In the genomic region with DNA sequence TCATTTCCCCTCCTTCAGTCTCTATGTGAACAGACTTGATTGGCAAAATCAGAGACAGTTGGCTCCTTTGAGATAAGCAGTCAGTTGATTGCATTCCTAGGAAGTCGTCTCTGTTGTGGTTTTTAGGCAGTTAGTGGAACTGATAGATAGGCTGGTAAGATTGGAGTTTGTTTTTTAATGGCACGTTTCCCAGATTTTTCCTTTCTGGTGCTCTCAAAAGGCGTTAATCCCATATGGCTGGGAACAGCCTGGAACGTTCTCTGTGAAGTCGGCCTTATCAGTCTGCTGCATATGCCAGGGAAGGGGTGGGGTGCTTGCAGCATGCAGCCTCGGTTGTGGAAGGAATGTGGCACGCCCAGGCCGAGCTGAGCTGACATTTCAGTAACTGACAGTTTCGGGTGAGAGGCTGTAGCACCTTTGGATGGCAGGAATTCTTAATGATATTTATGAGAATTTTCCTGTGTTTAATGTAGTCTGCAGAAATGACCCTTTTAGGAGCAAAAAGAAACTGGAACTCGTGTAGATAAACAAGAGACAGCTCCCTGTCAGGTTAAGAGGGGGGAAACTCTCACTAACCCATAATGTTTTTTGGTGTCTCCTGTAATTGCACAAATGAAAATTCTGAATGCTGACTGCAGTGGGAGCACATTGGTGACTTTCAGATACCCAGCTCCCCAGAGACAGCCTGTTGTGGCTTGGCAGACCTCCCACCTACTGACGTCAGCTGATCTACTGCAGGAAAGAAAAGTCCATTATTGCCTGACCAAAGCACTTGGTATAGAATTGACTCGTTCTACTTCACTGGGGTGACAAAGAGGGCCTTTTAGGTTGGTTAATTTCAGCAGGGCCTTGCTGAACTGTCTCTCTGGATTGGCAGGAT, we compare ENCODE assay signal across 8 cellular contexts. TPM values are rescaled to one million over a fixed set of nuclear protein-coding genes. Genes with fewer than 3 reads are reported as not detected.
A peak's percentile ranks its signal among the peaks of the same experiment; 100 is the strongest.
DNase-seq lines count a peak whose midpoint lies in the region; ATAC-seq, FAIRE-seq and TF ChIP-seq lines count a peak whose summit lies in the region.

No MANE protein-coding gene starts in this region.

- WGBS in small intestine, 3 donors: 5 to 7% (median 6%) methylated on average over 12 of the region's 12 CpGs

- DNase-seq in CD8-positive, alpha-beta memory T cell: peak in 4 of 5 donors; percentile 25 to 72 (median 53)
- DNase-seq in MCF 10A (ENCODE audit: unreplicated experiment) (peak; percentile 77), iris pigment epithelial cell (ENCODE audit: low read depth) (peak; percentile 94), small intestine (peak; percentile 95)

- no peaks in the 10 kb centered on the region for H3K27me3 Mint-ChIP-seq in CD8-positive, alpha-beta memory T cell
- no peaks in the 10 kb centered on the region for H3K27me3 Mint-ChIP-seq in T-helper 1 cell treated with Interleukin-12 subunit alpha and Interleukin-12 subunit beta and Interleukin-4 antibody, amounts not matched to agents 30 μg/mL and 1 μg/mL, for 36 hours (ENCODE audit: low read depth)
- no peaks in the 10 kb centered on the region for H3K27me3 Mint-ChIP-seq in MCF 10A (ENCODE audit: insufficient read depth, unreplicated experiment)

- H3K27ac ChIP-seq in CD8-positive, alpha-beta memory T cell (ENCODE audit: low read depth, low read length): no peak overlapping the region
- peak overlapping the region; percentile 58 for H3K27ac ChIP-seq in KOPT-K1 (ENCODE audit: low read depth, low read length, poor library complexity, severe bottlenecking)
- H3K27ac ChIP-seq in small intestine (ENCODE audit: low read depth in 1 of 2, low read length in 1 of 2): peak overlapping the region; percentile 73 to 84

- no peaks in the 10 kb centered on the region for H3K27me3 ChIP-seq in CD8-positive, alpha-beta memory T cell (ENCODE audit: insufficient read depth, low read length, poor library complexity, severe bottlenecking)
- H3K27me3 ChIP-seq in small intestine (ENCODE audit: control insufficient read depth in 2 of 2, insufficient read depth in 2 of 2, low read length in 2 of 2): no peaks in the 10 kb centered on the region

- H3K9me3 Mint-ChIP-seq in CD8-positive, alpha-beta memory T cell: no peaks in the 10 kb centered on the region
- no peaks in the 10 kb centered on the region for H3K9me3 Mint-ChIP-seq in T-helper 1 cell treated with Interleukin-12 subunit alpha and Interleukin-12 subunit beta and Interleukin-4 antibody, amounts not matched to agents 30 μg/mL and 1 μg/mL, for 36 hours
- H3K9me3 Mint-ChIP-seq in MCF 10A (ENCODE audit: unreplicated experiment): no peaks in the 10 kb centered on the region

- ATAC-seq in GM21529 (IDR thresholded peaks at IDR 0.05; ENCODE audit: unreplicated experiment): peak; percentile 81
- no peak for ATAC-seq in GM21528 (IDR thresholded peaks at IDR 0.05; ENCODE audit: low FRiP score, unreplicated experiment)

- peak overlapping the region; percentile 9 to 80 (median 67) for H3K4me3 Mint-ChIP-seq in CD8-positive, alpha-beta memory T cell
- peak overlapping the region; percentile 1 for H3K4me3 Mint-ChIP-seq in T-helper 1 cell treated with Interleukin-12 subunit alpha and Interleukin-12 subunit beta and Interleukin-4 antibody, amounts not matched to agents 30 μg/mL and 1 μg/mL, for 36 hours
- H3K4me3 Mint-ChIP-seq in MCF 10A (ENCODE audit: unreplicated experiment): peak overlapping the region; percentile 56

- peaks cover 55% of the 10 kb centered on the region for H3K4me1 ChIP-seq in CD8-positive, alpha-beta memory T cell (ENCODE audit: insufficient read depth, low read length)
- H3K4me1 ChIP-seq in small intestine (ENCODE audit: control insufficient read depth in 2 of 2, insufficient read depth in 1 of 2, low read depth in 1 of 2, low read length in 1 of 2): peaks cover 8 to 19% of the 10 kb centered on the region in 2 donors

- peak overlapping the region; percentile 9 for H3K4me3 ChIP-seq in CD8-positive, alpha-beta memory T cell (ENCODE audit: low read length)
- no peak overlapping the region for H3K4me3 ChIP-seq in small intestine (ENCODE audit: low read depth in 1 of 2, low read length in 2 of 2)

- H3K9me3 ChIP-seq in CD8-positive, alpha-beta memory T cell (ENCODE audit: low read length): no peaks in the 10 kb centered on the region
- H3K9me3 ChIP-seq in KOPT-K1 (ENCODE audit: insufficient read depth, low read length, poor library complexity, severe bottlenecking) (no peaks in the 10 kb centered on the region), small intestine (ENCODE audit: control insufficient read depth, low read depth) (no peaks in the 10 kb centered on the region)

- peaks cover 0 to 18% (median 0%) of the 10 kb centered on the region in 3 donors for H3K36me3 Mint-ChIP-seq in CD8-positive, alpha-beta memory T cell
- H3K36me3 Mint-ChIP-seq in T-helper 1 cell treated with Interleukin-12 subunit alpha and Interleukin-12 subunit beta and Interleukin-4 antibody, amounts not matched to agents 30 μg/mL and 1 μg/mL, for 36 hours (ENCODE audit: low read depth): peaks cover 2% of the 10 kb centered on the region
- H3K36me3 Mint-ChIP-seq in MCF 10A (ENCODE audit: insufficient read depth, unreplicated experiment): peaks cover 56% of the 10 kb centered on the region

- no peak for FAIRE-seq in small intestine (lab: Jason Lieb, UNC)

- POLR2A ChIA-PET in CD8-positive, alpha-beta memory T cell (lab: Charles Lee): interaction anchor here (0.5 to 0.6 kb wide), 2 partner anchors 9 to 131 kb away, joined by 3 to 4 read pairs; no protein-coding TSS in a partner anchor
- POLR2A ChIA-PET in MCF 10A (lab: Yijun Ruan, JAX): interaction anchor here (0.6 to 4.8 kb wide), 9 partner anchors 8 to 144 kb away, joined by 3 to 26 read pairs (median 3); a partner anchor contains a TSS

- H3K36me3 ChIP-seq in CD8-positive, alpha-beta memory T cell (ENCODE audit: insufficient read depth, low read length): no peaks in the 10 kb centered on the region
- no peaks in the 10 kb centered on the region; the same call in 1 of the 2 replicates for H3K36me3 ChIP-seq in KOPT-K1 (ENCODE audit: insufficient read depth, low read length)
- H3K36me3 ChIP-seq in small intestine (ENCODE audit: control insufficient read depth in 2 of 2, insufficient read depth in 2 of 2, low read length in 2 of 2): peaks cover 0 to 4% of the 10 kb centered on the region in 2 donors

- H3K4me1 Mint-ChIP-seq in CD8-positive, alpha-beta memory T cell: peaks cover 30 to 43% (median 33%) of the 10 kb centered on the region in 3 donors
- H3K4me1 Mint-ChIP-seq in T-helper 1 cell treated with Interleukin-12 subunit alpha and Interleukin-12 subunit beta and Interleukin-4 antibody, amounts not matched to agents 30 μg/mL and 1 μg/mL, for 36 hours (ENCODE audit: low read depth): peaks cover 30% of the 10 kb centered on the region
- peaks cover 28% of the 10 kb centered on the region for H3K4me1 Mint-ChIP-seq in MCF 10A (ENCODE audit: insufficient read depth, unreplicated experiment)

- peak overlapping the region; percentile 58 to 96 (median 87) for H3K27ac Mint-ChIP-seq in CD8-positive, alpha-beta memory T cell
- peak overlapping the region; percentile 81 for H3K27ac Mint-ChIP-seq in T-helper 1 cell treated with Interleukin-12 subunit alpha and Interleukin-12 subunit beta and Interleukin-4 antibody, amounts not matched to agents 30 μg/mL and 1 μg/mL, for 36 hours
- peak overlapping the region; percentile 82 for H3K27ac Mint-ChIP-seq in MCF 10A (ENCODE audit: low read depth, unreplicated experiment)

- CTCF ChIA-PET in CD8-positive, alpha-beta memory T cell (lab: Charles Lee): interaction anchor here (0.9 kb wide), 1 partner anchor 21 kb away, joined by 3 read pairs; no protein-coding TSS in a partner anchor
- CTCF ChIA-PET in MCF 10A (lab: Yijun Ruan, JAX): interaction anchor here (1.5 kb wide), 1 partner anchor 49 kb away, joined by 3 read pairs; no protein-coding TSS in a partner anchor

- no peak for TF ChIP-seq CTCF in MCF 10A (IDR thresholded peaks at IDR 0.05; ENCODE audit: unreplicated experiment)

- intact Hi-C loops in MCF 10A (cut with micrococcal nuclease): loop anchor here (5.0 to 10.0 kb wide), 2 partner anchors 49 to 1066 kb away; a partner anchor contains a TSS

- no TSS peak for BruUV-seq in MCF 10A (replicated peaks; lab: Mats Ljungman, UMichigan)

RNA-seq across cellular contexts. Expression of a gene that starts 6.3 kb away (rescaled TPM):
- total RNA-seq in CD8-positive, alpha-beta memory T cell: 100 to 1,000 TPM; 195 to 203 TPM
- polyA plus RNA-seq in CD8-positive, alpha-beta memory T cell: 132 TPM
- 254 and 280 TPM in 2 replicates for total RNA-seq in MCF 10A (2022)
- 100 to 1,000 TPM in 2 of 3 donors, 10 to 100 TPM in 1; 98.1 to 154 (median 150) TPM for polyA plus RNA-seq in small intestine

RNA-seq across cellular contexts. Expression of a gene that starts 54.2 kb away (rescaled TPM):
- 10 to 100 TPM; 48.7 to 51.9 TPM for total RNA-seq in CD8-positive, alpha-beta memory T cell
- polyA plus RNA-seq in CD8-positive, alpha-beta memory T cell: 35.1 TPM
- total RNA-seq in MCF 10A (2022): 34.1 TPM in 2 replicates
- 10 to 100 TPM; 17.8 to 21.2 (median 21.0) TPM for polyA plus RNA-seq in small intestine

Comparison
In these comparisons a context has a peak if more than half of its experiments do, and no peak if none do; other contexts are left out.
1. H3K4me3 Mint-ChIP-seq: peak in every context shown above with its lines; median percentile 67 in CD8-positive, alpha-beta memory T cell; 56 in MCF 10A; 1 in T-helper 1 cell treated with Interleukin-12 subunit alpha and Interleukin-12 subunit beta and Interleukin-4 antibody, amounts not matched to agents 30 μg/mL and 1 μg/mL, for 36 hours.